In the genomic region with DNA sequence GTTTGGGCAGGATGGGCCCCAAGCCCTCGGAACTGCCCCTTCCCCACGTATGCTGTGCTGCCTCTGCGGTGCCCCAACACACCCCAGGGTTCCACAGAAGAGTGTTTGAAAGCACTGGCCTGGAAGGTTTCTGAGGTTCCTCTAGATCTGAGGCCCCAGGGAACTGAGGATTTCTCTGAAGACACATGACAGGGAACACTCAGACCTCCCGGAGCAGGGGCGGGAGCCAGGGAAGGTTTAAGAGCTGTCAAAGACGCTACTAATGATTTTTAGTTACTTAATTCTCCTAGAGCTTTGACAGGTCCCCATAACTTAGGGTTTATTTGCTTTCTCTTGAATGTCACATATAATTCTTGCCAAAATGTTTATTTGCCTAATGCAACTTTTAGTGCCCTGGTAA, we compare ENCODE assay signal across 18 cellular contexts.
A peak's percentile ranks its signal among the peaks of the same experiment; 100 is the strongest.
DNase-seq lines count a peak whose midpoint lies in the region; ATAC-seq and TF ChIP-seq lines count a peak whose summit lies in the region.
"Had no signal": no experiment of that assay in that cellular context is flagged by ENCODE, and none has a peak within 500 bp of the region (broad histone marks: within the 10 kb centered on the region; RNA-seq: fewer than 3 reads in every experiment).

No MANE protein-coding gene starts in this region.

- H3K4me3 Mint-ChIP-seq in neural progenitor cell = no peak overlapping the region
- H3K4me3 Mint-ChIP-seq: B cell; CD4-positive, alpha-beta T cell; CD8-positive, alpha-beta T cell had no signal

- H3F3A ChIP-seq in neural progenitor cell (ENCODE audit: low read depth) = peaks cover 13% of the 10 kb centered on the region

- H3K4me1 Mint-ChIP-seq in neural progenitor cell = peaks cover 13% of the 10 kb centered on the region
- H3K4me1 Mint-ChIP-seq: B cell had no signal

- H3K4me1 ChIP-seq in neural progenitor cell = peaks cover 21% of the 10 kb centered on the region
- H3K4me1 ChIP-seq: BLaER1 treated with 17β-estradiol and CSF1 and Interleukin-3, amounts not matched to agents 10 nM and 100 nM; Caco-2 had no signal

- peaks cover 6% of the 10 kb centered on the region for H3K27me3 Mint-ChIP-seq in neural progenitor cell (ENCODE audit: insufficient read depth, low read depth)

- H2AFZ ChIP-seq in neural progenitor cell (replicated peaks) = no peak overlapping the region

- no peak overlapping the region for H3K4me3 ChIP-seq in neural progenitor cell
- H3K4me3 ChIP-seq: BLaER1 treated with 17β-estradiol and CSF1 and Interleukin-3, amounts not matched to agents 10 nM and 100 nM had no signal

- peak overlapping the region; percentile 35 for H3K4me2 ChIP-seq in neural progenitor cell
- H3K4me2 ChIP-seq: BLaER1 treated with 17β-estradiol and CSF1 and Interleukin-3, amounts not matched to agents 10 nM and 100 nM had no signal

- ATAC-seq in HG03097 (IDR thresholded peaks at IDR 0.05; ENCODE audit: low FRiP score, unreplicated experiment) (no peak), GM18505 (IDR thresholded peaks at IDR 0.05; ENCODE audit: unreplicated experiment) (no peak)
- ATAC-seq: CD8-positive, alpha-beta T cell had no signal

- no peaks in the 10 kb centered on the region for H3K36me3 Mint-ChIP-seq in neural progenitor cell
- H3K36me3 Mint-ChIP-seq: CD8-positive, alpha-beta T cell had no signal

- H3K27ac ChIP-seq in VCaP = 0 out of 2 replicates have a peak overlapping the region, but pooled peaks have one; percentile 8
- no peak overlapping the region for H3K27ac ChIP-seq in neural progenitor cell
- H3K27ac ChIP-seq: BLaER1 treated with 17β-estradiol and CSF1 and Interleukin-3, amounts not matched to agents 10 nM and 100 nM; C4-2B had no signal

- H3K9me3 Mint-ChIP-seq in neural progenitor cell = no peaks in the 10 kb centered on the region
- H3K9me3 Mint-ChIP-seq: CD4-positive, alpha-beta T cell; CD8-positive, alpha-beta T cell had no signal

- no peaks in the 10 kb centered on the region for H3K79me2 ChIP-seq in neural progenitor cell (ENCODE audit: low read depth)

- H4K20me1 ChIP-seq in neural progenitor cell (ENCODE audit: low read depth) = no peaks in the 10 kb centered on the region
- H4K20me1 ChIP-seq: BLaER1 treated with 17β-estradiol and CSF1 and Interleukin-3, amounts not matched to agents 10 nM and 100 nM had no signal

- no peak overlapping the region for H3K27ac Mint-ChIP-seq in neural progenitor cell
- H3K27ac Mint-ChIP-seq: B cell; CD4-positive, alpha-beta T cell; CD8-positive, alpha-beta T cell had no signal

- DNase-seq in NCI-H69 (lab: John Stamatoyannopoulos, UW) (peak; percentile 40), NCI-H748 (lab: John Stamatoyannopoulos, UW; ENCODE audit: unreplicated experiment) (peak; percentile 82), neural progenitor cell (ENCODE audit: low spot score) (no peak), amygdala (lab: John Stamatoyannopoulos, UW) (no peak)
- DNase-seq: 8988T; AML-193; Caco-2; Calu3; CD4-positive, alpha-beta T cell; CD8-positive, alpha-beta T cell; DMS79 treated with DMSO at 0.1 percent for 48 hours; GF-D8 had no signal

- H3K9ac ChIP-seq in neural progenitor cell = no peak overlapping the region
- H3K9ac ChIP-seq: BLaER1 treated with 17β-estradiol and CSF1 and Interleukin-3, amounts not matched to agents 10 nM and 100 nM had no signal

- no peaks in the 10 kb centered on the region for H3K27me3 ChIP-seq in neural progenitor cell
- H3K27me3 ChIP-seq: BLaER1 treated with 17β-estradiol and CSF1 and Interleukin-3, amounts not matched to agents 10 nM and 100 nM had no signal

- no peak for TF ChIP-seq CTCF in VCaP (conservative IDR thresholded peaks at IDR 0.05)
- TF ChIP-seq CTCF in neural progenitor cell (IDR thresholded peaks at IDR 0.05) = no peak

- no peaks in the 10 kb centered on the region for H3K9me3 ChIP-seq in neural progenitor cell (ENCODE audit: low read depth)
- H3K9me3 ChIP-seq: BLaER1 treated with 17β-estradiol and CSF1 and Interleukin-3, amounts not matched to agents 10 nM and 100 nM; Caco-2 had no signal

- TF ChIP-seq POLR2A in GM18505 (IDR thresholded peaks at IDR 0.05; ENCODE audit: borderline replicate concordance, extremely low read depth, insufficient read depth, insufficient read length) = no peak

- no peaks in the 10 kb centered on the region for H3K36me3 ChIP-seq in neural progenitor cell
- H3K36me3 ChIP-seq: BLaER1 treated with 17β-estradiol and CSF1 and Interleukin-3, amounts not matched to agents 10 nM and 100 nM had no signal

Comparison
In these comparisons a context has a peak if more than half of its experiments do, and no peak if none do; other contexts are left out.
1. DNase-seq: peak in NCI-H69 (single experiment) and NCI-H748 (single experiment); none in neural progenitor cell (single experiment) and amygdala (0 of 56).